15 cellular contexts compared by ENCODE assay signal in genomic region chrX:15971696-15972095, GRCh38.
"Had no signal": no experiment of that assay in that cellular context is flagged by ENCODE, and none has a peak within 500 bp of the region (broad histone marks: within the 10 kb centered on the region; RNA-seq: fewer than 3 reads in every experiment).

No MANE protein-coding gene starts in this region.

- H3K4me1 ChIP-seq: sigmoid colon had no signal

- FAIRE-seq: frontal cortex, small intestine had no signal

- H3K27me3 ChIP-seq: neutrophil, sigmoid colon had no signal

- H3K36me3 ChIP-seq: heart left ventricle, neutrophil, sigmoid colon had no signal

- ATAC-seq: esophagus mucosa; heart left ventricle; naive thymus-derived CD8-positive, alpha-beta T cell had no signal

- DNase-seq: cortex of kidney; dorsolateral prefrontal cortex; effector CD8-positive, alpha-beta T cell; heart left ventricle; hippocampal formation; mesendoderm; naive thymus-derived CD8-positive, alpha-beta T cell; sigmoid colon; small intestine; stimulated activated CD4-positive, alpha-beta T cell treated with anti-CD3 and anti-CD28 coated beads, Interleukin-12 subunit alpha, Interleukin-12 subunit beta, amount 100 ng/mL, for 4 hours; stimulated activated naive CD4-positive, alpha-beta T cell treated with Interleukin-2 at 50 U/mL for 16 hours; trophoblast cell had no signal

- H3K9me3 ChIP-seq: heart left ventricle, neutrophil, sigmoid colon had no signal

- H3K4me3 ChIP-seq: dorsolateral prefrontal cortex, heart left ventricle, sigmoid colon had no signal

- H3K27ac ChIP-seq: dorsolateral prefrontal cortex, heart left ventricle, neutrophil, sigmoid colon had no signal
